Comparison of ENCODE assay signal across 16 cellular contexts in the genomic region with DNA sequence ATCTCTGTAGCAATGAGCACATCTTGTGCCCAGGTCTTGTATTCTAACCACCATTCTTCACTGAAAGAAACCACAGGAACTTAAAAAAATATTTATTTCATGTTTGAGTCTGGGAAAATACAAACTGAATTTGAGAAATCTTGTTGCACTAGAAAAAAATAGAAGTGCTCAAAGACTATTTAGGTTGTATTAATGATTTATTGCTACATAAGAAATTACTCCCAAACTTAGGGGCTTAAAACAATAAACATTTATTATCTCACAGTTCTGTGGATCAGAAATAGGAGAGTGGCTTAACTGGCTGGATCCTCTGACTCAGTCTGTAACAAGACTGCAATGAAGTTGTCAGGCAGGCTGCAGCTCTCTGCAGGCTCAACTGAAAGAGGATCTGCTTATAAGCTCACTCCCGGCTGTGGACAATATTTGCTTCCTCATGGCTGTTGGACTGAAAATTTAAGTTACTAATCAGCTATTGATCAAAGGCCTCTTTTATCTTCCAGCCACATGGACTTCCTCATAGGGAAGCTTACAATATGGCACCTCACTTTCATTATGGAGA.
DNase-seq lines count a peak whose midpoint lies in the region; ATAC-seq and TF ChIP-seq lines count a peak whose summit lies in the region.
"Had no signal": no experiment of that assay in that cellular context is flagged by ENCODE, and none has a peak within 500 bp of the region (broad histone marks: within the 10 kb centered on the region; RNA-seq: fewer than 3 reads in every experiment).

No MANE protein-coding gene starts in this region.

- 0 out of 2 replicates have a peak overlapping the region, but pooled peaks have one; percentile 5 for H2AFZ ChIP-seq in GM23248

- POLR2A ChIA-PET in BJ (lab: Charles Lee), result no interaction called here

- no peaks in the 10 kb centered on the region for H4K20me1 ChIP-seq in GM23248 (ENCODE audit: insufficient read depth)

- in situ Hi-C loops in GM23248 (cut with MboI), result loop anchor here (5.0 to 10.0 kb wide), 2 partner anchors 185 to 208 kb away; no protein-coding TSS in a partner anchor

- no peaks in the 10 kb centered on the region for H3K36me3 ChIP-seq in BJ (ENCODE audit: control insufficient read depth, insufficient read depth, low read length)
- no peaks in the 10 kb centered on the region for H3K36me3 ChIP-seq in GM23248 (ENCODE audit: low read depth)
- no peaks in the 10 kb centered on the region for H3K36me3 ChIP-seq in MG63

- no peaks in the 10 kb centered on the region for H3K79me2 ChIP-seq in GM23248 (ENCODE audit: insufficient read depth)

- peaks cover 4% of the 10 kb centered on the region for H3K4me1 ChIP-seq in GM23248 (ENCODE audit: insufficient read depth)

- no peaks in the 10 kb centered on the region for H3K9me2 ChIP-seq in GM23248 (ENCODE audit: insufficient read depth)

- H3K4me3 ChIP-seq in BJ (ENCODE audit: low read depth, low read length) (no peak overlapping the region), GM23248 (no peak overlapping the region), MG63 (no peak overlapping the region)

- no peaks in the 10 kb centered on the region; the same call in 1 of the 2 replicates for H3F3A ChIP-seq in GM23248 (ENCODE audit: insufficient read depth)

- no peak overlapping the region for H3K27ac ChIP-seq in GM23248

- ATAC-seq in GM19035 (IDR thresholded peaks at IDR 0.05; ENCODE audit: unreplicated experiment), result no peak

- no peak overlapping the region for H3K9ac ChIP-seq in GM23248

- WGBS in GM23248 (ENCODE audit: low coverage in 1 of 2, low lambda C conversion rate in 2 of 2, missing lambda C conversion rate in 2 of 2), 2 experiments, result 57 to 76% methylated on average over 1 of the region's 1 CpG

- H3K4me2 ChIP-seq in GM23248 (ENCODE audit: unreplicated experiment), result no peak overlapping the region

- DNase-seq in BJ (ENCODE audit: low read depth) (peak; percentile 3), GM23248 (peak; percentile 8), amniotic epithelial cell (ENCODE audit: low read depth) (peak; percentile 82), islet precursor cell (peak; percentile 62), NCI-H526 (lab: John Stamatoyannopoulos, UW) (no peak), NCI-H748 (lab: John Stamatoyannopoulos, UW; ENCODE audit: unreplicated experiment) (no peak), MG63 (no peak)
- DNase-seq: Calu3; CD4-positive, alpha-beta T cell; H9; IMR-90; NCI-H146; NCI-H226; NCI-H526 treated with DMSO at 0.1 percent for 48 hours; SIG-M5 had no signal

- CTCF ChIA-PET in BJ (lab: Yijun Ruan, JAX), result interaction anchor here (1.0 to 1.8 kb wide), 3 partner anchors 26 to 208 kb away, joined by 3 to 4 read pairs (median 3); no protein-coding TSS in a partner anchor

- TF ChIP-seq CTCF in BJ (IDR thresholded peaks at IDR 0.05; ENCODE audit: insufficient read depth, low read depth, low read length), result no peak

- H3K27me3 ChIP-seq in BJ (ENCODE audit: control insufficient read depth, insufficient read depth, low read length) (no peaks in the 10 kb centered on the region), GM23248 (replicated peaks; ENCODE audit: insufficient read depth) (no peaks in the 10 kb centered on the region), MG63 (no peaks in the 10 kb centered on the region)

- H3K9me3 ChIP-seq in GM23248 (ENCODE audit: low read depth) (no peaks in the 10 kb centered on the region), MG63 (no peaks in the 10 kb centered on the region)

Comparison
In these comparisons a context has a peak if more than half of its experiments do, and no peak if none do; other contexts are left out.
1. DNase-seq: peak in BJ (single experiment), GM23248 (single experiment), amniotic epithelial cell (single experiment) and islet precursor cell (single experiment); none in NCI-H526 (0 of 2), NCI-H748 (single experiment) and MG63 (single experiment).